In genomic region chr15:97717806-97718205, GRCh38 we compare ENCODE assay signal across 31 cellular contexts.
DNase-seq lines count a peak whose midpoint lies in the region; ATAC-seq and TF ChIP-seq lines count a peak whose summit lies in the region.
"Had no signal": no experiment of that assay in that cellular context is flagged by ENCODE, and none has a peak within 500 bp of the region (broad histone marks: within the 10 kb centered on the region; RNA-seq: fewer than 3 reads in every experiment).

No MANE protein-coding gene starts in this region.

- no peak overlapping the region for H2BK120ac ChIP-seq in trophoblast cell (ENCODE audit: insufficient read depth, low read length, poor library complexity)

- H3K27me3 Mint-ChIP-seq in neural crest cell (ENCODE audit: low read depth) = no peaks in the 10 kb centered on the region
- H3K27me3 Mint-ChIP-seq: B cell; CD4-positive, alpha-beta memory T cell; CD4-positive, alpha-beta T cell; CD4-positive, CD25-positive, alpha-beta regulatory T cell; CD8-positive, alpha-beta memory T cell had no signal

- H3K79me2 ChIP-seq in trophoblast cell (ENCODE audit: control insufficient read depth, insufficient read depth, low read length, poor library complexity) = no peaks in the 10 kb centered on the region

- no peak overlapping the region for H3K9ac ChIP-seq in trophoblast cell (ENCODE audit: low read length)
- H3K9ac ChIP-seq: BLaER1; BLaER1 treated with 17β-estradiol and CSF1 and Interleukin-3, amounts not matched to agents 10 nM and 100 nM had no signal

- no peak overlapping the region for H3K4me3 ChIP-seq in trophoblast cell (ENCODE audit: low read depth, low read length)
- H3K4me3 ChIP-seq: A549; BLaER1; BLaER1 treated with 17β-estradiol and CSF1 and Interleukin-3, amounts not matched to agents 10 nM and 100 nM had no signal

- no peaks in the 10 kb centered on the region for H3K36me3 ChIP-seq in trophoblast cell (ENCODE audit: control insufficient read depth in 1 of 2, insufficient read depth in 2 of 2, low read length in 2 of 2)
- H3K36me3 ChIP-seq: BE2C; BLaER1; BLaER1 treated with 17β-estradiol and CSF1 and Interleukin-3, amounts not matched to agents 10 nM and 100 nM had no signal

- no peak overlapping the region for H4K12ac ChIP-seq in trophoblast cell (ENCODE audit: low read depth, low read length)

- no peaks in the 10 kb centered on the region for H3K4me1 Mint-ChIP-seq in neural crest cell
- H3K4me1 Mint-ChIP-seq: B cell; CD14-positive monocyte; CD4-positive, alpha-beta memory T cell; CD4-positive, CD25-positive, alpha-beta regulatory T cell; CD8-positive, alpha-beta memory T cell had no signal

- H3K4me3 Mint-ChIP-seq in neural crest cell = no peak overlapping the region
- H3K4me3 Mint-ChIP-seq: B cell; CD14-positive monocyte; CD4-positive, alpha-beta memory T cell; CD4-positive, alpha-beta T cell; CD4-positive, CD25-positive, alpha-beta regulatory T cell; CD8-positive, alpha-beta memory T cell; CD8-positive, alpha-beta T cell had no signal

- H3K14ac ChIP-seq in trophoblast cell (ENCODE audit: low read length) = no peak overlapping the region

- H4K8ac ChIP-seq in trophoblast cell (ENCODE audit: low read depth, low read length) = no peak overlapping the region

- H3K9me3 Mint-ChIP-seq in neural crest cell = peaks cover 17% of the 10 kb centered on the region

- no peak overlapping the region for H3K23ac ChIP-seq in trophoblast cell (ENCODE audit: low read length)

- no peak overlapping the region for H3K4ac ChIP-seq in trophoblast cell (ENCODE audit: low read depth, low read length)

- H3K36me3 Mint-ChIP-seq in neural crest cell (ENCODE audit: low read depth) = peaks cover 18% of the 10 kb centered on the region
- H3K36me3 Mint-ChIP-seq: CD14-positive monocyte; CD4-positive, alpha-beta memory T cell; CD4-positive, CD25-positive, alpha-beta regulatory T cell; CD8-positive, alpha-beta T cell had no signal

- no peak overlapping the region for H2BK5ac ChIP-seq in trophoblast cell (ENCODE audit: low read depth, low read length, poor library complexity)

- no peaks in the 10 kb centered on the region for H3K9me3 ChIP-seq in trophoblast cell (ENCODE audit: insufficient read depth, low read depth, low read length)
- H3K9me3 ChIP-seq: BE2C, Caco-2 had no signal

- no peak overlapping the region for H3K4me2 ChIP-seq in trophoblast cell (ENCODE audit: low read length)
- H3K4me2 ChIP-seq: A549; BLaER1; BLaER1 treated with 17β-estradiol and CSF1 and Interleukin-3, amounts not matched to agents 10 nM and 100 nM had no signal

- no peak for ATAC-seq in GM18868 (IDR thresholded peaks at IDR 0.05; ENCODE audit: unreplicated experiment)
- ATAC-seq: A549; CD8-positive, alpha-beta T cell had no signal

- H2AFZ ChIP-seq in trophoblast cell (ENCODE audit: insufficient read depth, low read length, poor library complexity) = no peak overlapping the region

- H4K91ac ChIP-seq in trophoblast cell (ENCODE audit: low read depth, low read length) = no peak overlapping the region

- H2AK5ac ChIP-seq in trophoblast cell (ENCODE audit: low read length) = no peak overlapping the region

- DNase-seq in neural crest cell (ENCODE audit: low read depth, low spot score) (no peak), trophoblast cell (peak; percentile 85 to 94), COLO829 (ENCODE audit: low spot score) (no peak)
- DNase-seq: 8988T; ACHN; AML-193; BE2C; C1 segment of cervical spinal cord; Caco-2; Calu3; CD4-positive, alpha-beta memory T cell; CD4-positive, alpha-beta T cell; CD4-positive, CD25-positive, alpha-beta regulatory T cell; CD8-positive, alpha-beta memory T cell; CD8-positive, alpha-beta T cell; COR-L47; DMS 273 treated with DMSO at 0.1 percent for 48 hours; DMS153; DMS53; DMS79; DMS79 treated with DMSO at 0.1 percent for 48 hours; DND-41; EL had no signal

- TF ChIP-seq CTCF in neural crest cell (conservative IDR thresholded peaks at IDR 0.05) = no peak

- no peak overlapping the region for H3K18ac ChIP-seq in trophoblast cell (ENCODE audit: low read length)

- H3K4me1 ChIP-seq in trophoblast cell (ENCODE audit: control insufficient read depth in 1 of 2, insufficient read depth in 2 of 2, low read length in 2 of 2) = no peaks in the 10 kb centered on the region
- H3K4me1 ChIP-seq: A549; BE2C; BLaER1; BLaER1 treated with 17β-estradiol and CSF1 and Interleukin-3, amounts not matched to agents 10 nM and 100 nM; Caco-2 had no signal

- H3K79me1 ChIP-seq in trophoblast cell (ENCODE audit: low read length) = no peaks in the 10 kb centered on the region

- no peaks in the 10 kb centered on the region for H3K27me3 ChIP-seq in trophoblast cell (ENCODE audit: insufficient read depth, low read length)
- H3K27me3 ChIP-seq: BE2C; BLaER1; BLaER1 treated with 17β-estradiol and CSF1 and Interleukin-3, amounts not matched to agents 10 nM and 100 nM had no signal

- peak overlapping the region; percentile 27 for H3K27ac Mint-ChIP-seq in neural crest cell (ENCODE audit: unreplicated experiment)
- H3K27ac Mint-ChIP-seq: B cell; CD14-positive monocyte; CD4-positive, alpha-beta memory T cell; CD4-positive, alpha-beta T cell; CD4-positive, CD25-positive, alpha-beta regulatory T cell; CD8-positive, alpha-beta memory T cell; CD8-positive, alpha-beta T cell had no signal

- no peak overlapping the region for H3K27ac ChIP-seq in trophoblast cell (ENCODE audit: low read depth, low read length)
- H3K27ac ChIP-seq: 22Rv1; A549; BLaER1; BLaER1 treated with 17β-estradiol and CSF1 and Interleukin-3, amounts not matched to agents 10 nM and 100 nM; C4-2B had no signal

- no peak overlapping the region for H2BK12ac ChIP-seq in trophoblast cell (ENCODE audit: low read length)

Comparison
In these comparisons a context has a peak if more than half of its experiments do, and no peak if none do; other contexts are left out.
1. DNase-seq: peak in trophoblast cell (2 of 2); none in neural crest cell (single experiment) and COLO829 (single experiment).